ENCODE assay signal across 28 cellular contexts in the genomic region with DNA sequence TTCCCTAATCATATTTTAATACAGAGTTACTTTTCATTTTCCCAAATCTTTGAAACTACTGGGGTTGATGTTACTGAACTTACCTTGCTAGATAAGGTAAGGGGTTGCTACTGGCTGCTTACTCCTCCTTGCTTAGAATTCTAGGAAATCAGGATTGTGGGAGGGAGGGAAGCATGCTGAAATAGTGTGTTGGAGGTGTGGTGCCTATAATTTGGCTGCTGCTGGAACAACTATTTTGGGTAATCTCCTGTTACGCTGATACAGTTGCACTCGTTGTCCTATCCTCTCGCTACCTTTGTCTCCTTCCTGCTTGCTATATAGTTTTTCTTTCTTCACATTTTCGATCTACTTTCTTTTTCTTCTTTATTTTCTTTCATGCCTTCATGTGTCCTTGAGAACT.
"Had no signal": no experiment of that assay in that cellular context is flagged by ENCODE, and none has a peak within 500 bp of the region (broad histone marks: within the 10 kb centered on the region; RNA-seq: fewer than 3 reads in every experiment).

No MANE protein-coding gene starts in this region.

- H3K9me3 ChIP-seq: stomach, suprapubic skin, testis, thoracic aorta, thyroid gland, tibial artery, tibial nerve, transverse colon, upper lobe of left lung, upper lobe of right lung, uterus, vagina had no signal

- H3K36me3 Mint-ChIP-seq: stimulated activated effector memory CD8-positive, alpha-beta T cell treated with anti-CD3 and anti-CD28 coated beads, Interleukin-12 subunit alpha, Interleukin-12 subunit beta, amount 100 ng/mL, for 72 hours; stimulated activated memory B cell treated with anti-CD40 and anti-IgM and Interleukin-4, amounts not matched to agents 10 μg/mL and 1 μg/mL and 100 μg/mL, for 72 hours; stimulated activated naive B cell treated with anti-CD40 and anti-IgM and Interleukin-4, amounts not matched to agents 10 μg/mL and 1 μg/mL and 100 μg/mL, for 72 hours; type B pancreatic cell had no signal

- H3K27ac ChIP-seq: stomach, suprapubic skin, testis, thoracic aorta, thyroid gland, tibial artery, tibial nerve, transverse colon, upper lobe of left lung, upper lobe of right lung, uterus, vagina had no signal

- DNase-seq: stimulated activated CD4-positive, alpha-beta T cell treated with anti-CD3 and anti-CD28 coated beads, Interleukin-2, amount 100 ng/mL, for 48 hours; stimulated activated CD4-positive, alpha-beta T cell treated with anti-CD3 and anti-CD28 coated beads, Interleukin-4, amount 100 ng/mL, for 1 hour; stimulated activated CD4-positive, alpha-beta T cell treated with anti-CD3 and anti-CD28 coated beads, Interleukin-4, amount 100 ng/mL, for 24 hours; stimulated activated CD4-positive, alpha-beta T cell treated with anti-CD3 and anti-CD28 coated beads, Interleukin-4, amount 100 ng/mL, for 4 hours; stimulated activated CD8-positive, alpha-beta memory T cell treated with anti-CD3 and anti-CD28 coated beads, Interleukin-4, amount 100 ng/mL, for 48 hours; stimulated activated naive B cell treated with anti-CD40 and anti-IgM and Interleukin-4, amounts not matched to agents 10 μg/mL and 1 μg/mL and 100 μg/mL, for 72 hours; stimulated activated naive CD4-positive, alpha-beta T cell; stimulated activated naive CD4-positive, alpha-beta T cell treated with Interleukin-2 at 50 U/mL for 16 hours; stimulated activated naive CD8-positive, alpha-beta T cell treated with anti-CD3 and anti-CD28 coated beads, Interleukin-15, amount 100 ng/mL, for 72 hours; stimulated activated naive CD8-positive, alpha-beta T cell treated with anti-CD3 and anti-CD28 coated beads, Interleukin-15, Interleukin-2, amounts not matched to agents 100 U/mL and 50 U/mL, for 24 hours; stomach; substantia nigra; testis; thyroid gland; tibial artery; transverse colon; trophoblast cell; upper lobe of left lung; upper lobe of right lung; uterus had no signal

- H3K4me3 ChIP-seq: stomach, suprapubic skin, testis, thoracic aorta, thyroid gland, tibial artery, tibial nerve, transverse colon, upper lobe of left lung, upper lobe of right lung, uterus, vagina had no signal

- H3K4me1 Mint-ChIP-seq: stimulated activated effector memory CD8-positive, alpha-beta T cell treated with anti-CD3 and anti-CD28 coated beads, Interleukin-12 subunit alpha, Interleukin-12 subunit beta, amount 100 ng/mL, for 72 hours; stimulated activated memory B cell treated with anti-CD40 and anti-IgM and Interleukin-4, amounts not matched to agents 10 μg/mL and 1 μg/mL and 100 μg/mL, for 72 hours; stimulated activated naive B cell treated with anti-CD40 and anti-IgM and Interleukin-4, amounts not matched to agents 10 μg/mL and 1 μg/mL and 100 μg/mL, for 72 hours; stimulated activated naive CD8-positive, alpha-beta T cell treated with anti-CD3 and anti-CD28 coated beads, Interleukin-15, amount 100 ng/mL, for 72 hours had no signal

- H3K4me1 ChIP-seq: stomach, suprapubic skin, testis, thyroid gland, tibial artery, tibial nerve, transverse colon, upper lobe of left lung, upper lobe of right lung, uterus, vagina had no signal

- H3K36me3 ChIP-seq: stomach, suprapubic skin, thoracic aorta, thyroid gland, tibial artery, tibial nerve, transverse colon, upper lobe of left lung, upper lobe of right lung, uterus, vagina had no signal

- H3K27me3 ChIP-seq: stomach, testis, thyroid gland, tibial artery, tibial nerve, transverse colon, upper lobe of left lung, uterus, vagina had no signal

- ATAC-seq: stimulated activated effector memory CD8-positive, alpha-beta T cell treated with anti-CD3 and anti-CD28 coated beads, Interleukin-12 subunit alpha, Interleukin-12 subunit beta, amount 100 ng/mL, for 72 hours; stimulated activated memory B cell treated with anti-CD40 and anti-IgM and Interleukin-4, amounts not matched to agents 10 μg/mL and 1 μg/mL and 100 μg/mL, for 72 hours; stimulated activated naive B cell treated with anti-CD40 and anti-IgM and Interleukin-4, amounts not matched to agents 10 μg/mL and 1 μg/mL and 100 μg/mL, for 72 hours; stimulated activated naive CD8-positive, alpha-beta T cell treated with anti-CD3 and anti-CD28 coated beads, Interleukin-15, amount 100 ng/mL, for 72 hours; stimulated activated naive CD8-positive, alpha-beta T cell treated with anti-CD3 and anti-CD28 coated beads, Interleukin-15, Interleukin-2, amounts not matched to agents 100 U/mL and 50 U/mL, for 24 hours; upper lobe of right lung had no signal

- H3K27me3 Mint-ChIP-seq: stimulated activated memory B cell treated with anti-CD40 and anti-IgM and Interleukin-4, amounts not matched to agents 10 μg/mL and 1 μg/mL and 100 μg/mL, for 72 hours; stimulated activated naive CD8-positive, alpha-beta T cell treated with anti-CD3 and anti-CD28 coated beads, Interleukin-15, amount 100 ng/mL, for 72 hours; stimulated activated naive CD8-positive, alpha-beta T cell treated with anti-CD3 and anti-CD28 coated beads, Interleukin-15, Interleukin-2, amounts not matched to agents 100 ng/mL and 50 ng/mL, for 24 hours had no signal

- H3K4me3 Mint-ChIP-seq: stimulated activated effector memory CD8-positive, alpha-beta T cell treated with anti-CD3 and anti-CD28 coated beads, Interleukin-12 subunit alpha, Interleukin-12 subunit beta, amount 100 ng/mL, for 72 hours; stimulated activated memory B cell treated with anti-CD40 and anti-IgM and Interleukin-4, amounts not matched to agents 10 μg/mL and 1 μg/mL and 100 μg/mL, for 72 hours; stimulated activated naive B cell treated with anti-CD40 and anti-IgM and Interleukin-4, amounts not matched to agents 10 μg/mL and 1 μg/mL and 100 μg/mL, for 72 hours; stimulated activated naive CD8-positive, alpha-beta T cell treated with anti-CD3 and anti-CD28 coated beads, Interleukin-15, amount 100 ng/mL, for 72 hours; stimulated activated naive CD8-positive, alpha-beta T cell treated with anti-CD3 and anti-CD28 coated beads, Interleukin-15, Interleukin-2, amounts not matched to agents 100 ng/mL and 50 ng/mL, for 24 hours; type B pancreatic cell had no signal

- H3K27ac Mint-ChIP-seq: stimulated activated effector memory CD8-positive, alpha-beta T cell treated with anti-CD3 and anti-CD28 coated beads, Interleukin-12 subunit alpha, Interleukin-12 subunit beta, amount 100 ng/mL, for 72 hours; stimulated activated memory B cell treated with anti-CD40 and anti-IgM and Interleukin-4, amounts not matched to agents 10 μg/mL and 1 μg/mL and 100 μg/mL, for 72 hours; stimulated activated naive B cell treated with anti-CD40 and anti-IgM and Interleukin-4, amounts not matched to agents 10 μg/mL and 1 μg/mL and 100 μg/mL, for 72 hours; stimulated activated naive CD8-positive, alpha-beta T cell treated with anti-CD3 and anti-CD28 coated beads, Interleukin-15, amount 100 ng/mL, for 72 hours; stimulated activated naive CD8-positive, alpha-beta T cell treated with anti-CD3 and anti-CD28 coated beads, Interleukin-15, Interleukin-2, amounts not matched to agents 100 ng/mL and 50 ng/mL, for 24 hours; type B pancreatic cell had no signal
